In genomic region chr1:1627261-1627841, GRCh38 we compare ENCODE assay signal across 19 cellular contexts. TPM values are rescaled to one million over a fixed set of nuclear protein-coding genes. Genes with fewer than 3 reads are reported as not detected.
DNase-seq lines count a peak whose midpoint lies in the region; ATAC-seq and TF ChIP-seq lines count a peak whose summit lies in the region.
"Had no signal": no experiment of that assay in that cellular context is flagged by ENCODE, and none has a peak within 500 bp of the region (broad histone marks: within the 10 kb centered on the region; RNA-seq: fewer than 3 reads in every experiment).

No MANE protein-coding gene starts in this region.

- DNase-seq in activated CD4-positive, alpha-beta T cell treated with anti-CD3 and anti-CD28 coated beads, Interleukin-2, amount 10 ng/mL, durations not matched to agents 24 days and 14 days: peak; percentile 58
- no peak for DNase-seq in activated CD4-positive, alpha-beta T cell treated with anti-CD3 and anti-CD28 coated beads for 48 hours
- DNase-seq in PC-3 (no peak), glutamatergic neuron (peak; percentile 32), posterior vena cava (ENCODE audit: low spot score) (peak; percentile 84), putamen (ENCODE audit: low spot score) (no peak), 8988T (no peak), inferior parietal cortex (ENCODE audit: extremely low spot score) (no peak)
- DNase-seq: activated naive CD4-positive, alpha-beta T cell treated with Interleukin-2 at 50 U/mL for 16 hours; NCI-H2081 treated with DMSO at 0.1 percent for 48 hours; NCI-H774 had no signal

- no peaks in the 10 kb centered on the region for H3F3A ChIP-seq in PC-3 (ENCODE audit: low read length, unreplicated experiment)

- H3K4me3 Mint-ChIP-seq in activated CD4-positive, alpha-beta T cell treated with anti-CD3 and anti-CD28 coated beads, Interleukin-2, amount 10 ng/mL, durations not matched to agents 24 days and 14 days: no peak overlapping the region
- no peak overlapping the region for H3K4me3 Mint-ChIP-seq in glutamatergic neuron (ENCODE audit: unreplicated experiment)
- H3K4me3 Mint-ChIP-seq: CD14-positive monocyte; stimulated activated memory B cell treated with anti-CD40 and anti-IgM and Interleukin-4, amounts not matched to agents 10 μg/mL and 1 μg/mL and 100 μg/mL, for 72 hours; type B pancreatic cell; WTC11 had no signal

- H3K79me2 ChIP-seq in PC-3 (ENCODE audit: low read length): no peaks in the 10 kb centered on the region

- no peak overlapping the region for H3K4me3 ChIP-seq in PC-3 (ENCODE audit: low read length)

- H3K9me3 Mint-ChIP-seq in activated CD4-positive, alpha-beta T cell treated with anti-CD3 and anti-CD28 coated beads, Interleukin-2, amount 10 ng/mL, durations not matched to agents 24 days and 14 days: no peaks in the 10 kb centered on the region
- peaks cover 17% of the 10 kb centered on the region for H3K9me3 Mint-ChIP-seq in glutamatergic neuron (ENCODE audit: unreplicated experiment)
- H3K9me3 Mint-ChIP-seq: stimulated activated memory B cell treated with anti-CD40 and anti-IgM and Interleukin-4, amounts not matched to agents 10 μg/mL and 1 μg/mL and 100 μg/mL, for 72 hours; type B pancreatic cell; WTC11 had no signal

- POLR2A ChIA-PET in PC-3 (lab: Charles Lee; ENCODE audit: unreplicated experiment): interaction anchor here (0.6 kb wide), 1 partner anchor 131 kb away, joined by 4 read pairs; no protein-coding TSS in a partner anchor

- TF ChIP-seq CTCF in PC-3 (conservative IDR thresholded peaks at IDR 0.05; ENCODE audit: low read depth, low read length): no peak
- TF ChIP-seq CTCF in glutamatergic neuron (IDR thresholded peaks at IDR 0.05; ENCODE audit: partially characterized antibody, unreplicated experiment): no peak

- intact Hi-C loops in activated CD4-positive, alpha-beta T cell treated with anti-CD3 and anti-CD28 coated beads, Interleukin-2, amount 10 ng/mL, durations not matched to agents 24 days and 14 days (cut with micrococcal nuclease): no loop called here
- intact Hi-C loops in PC-3 (cut with micrococcal nuclease) (no loop called here), posterior vena cava (cut with DNase I) (no loop called here)

- H3K36me3 ChIP-seq in PC-3 (ENCODE audit: low read depth, low read length): no peaks in the 10 kb centered on the region

- no peak for ATAC-seq in PC-3
- ATAC-seq: stimulated activated memory B cell treated with anti-CD40 and anti-IgM and Interleukin-4, amounts not matched to agents 10 μg/mL and 1 μg/mL and 100 μg/mL, for 72 hours; T-helper 17 cell; WTC11 had no signal

- H3K9ac ChIP-seq in PC-3 (ENCODE audit: low read length): no peak overlapping the region

- H3K4me2 ChIP-seq in PC-3 (ENCODE audit: low read length): no peak overlapping the region

- no peak overlapping the region for H3K27ac ChIP-seq in PC-3 (ENCODE audit: low read length)

- H2AFZ ChIP-seq in PC-3 (ENCODE audit: low read length): no peak overlapping the region

- TSS peak; percentile 36 for BruUV-seq in PC-3 (replicated peaks; lab: Mats Ljungman, UMichigan)

- CTCF ChIA-PET in PC-3 (lab: Charles Lee): no interaction called here

- H3K27me3 Mint-ChIP-seq in activated CD4-positive, alpha-beta T cell treated with anti-CD3 and anti-CD28 coated beads, Interleukin-2, amount 10 ng/mL, durations not matched to agents 24 days and 14 days: peaks cover 4% of the 10 kb centered on the region
- peaks cover 21% of the 10 kb centered on the region for H3K27me3 Mint-ChIP-seq in glutamatergic neuron (ENCODE audit: unreplicated experiment)
- H3K27me3 Mint-ChIP-seq: T-helper 17 cell had no signal

- no peaks in the 10 kb centered on the region for H3K27me3 ChIP-seq in PC-3 (ENCODE audit: low read length)

- H3K36me3 Mint-ChIP-seq in activated CD4-positive, alpha-beta T cell treated with anti-CD3 and anti-CD28 coated beads, Interleukin-2, amount 10 ng/mL, durations not matched to agents 24 days and 14 days (ENCODE audit: low read depth): peaks cover 2% of the 10 kb centered on the region
- no peaks in the 10 kb centered on the region for H3K36me3 Mint-ChIP-seq in glutamatergic neuron (ENCODE audit: unreplicated experiment)
- H3K36me3 Mint-ChIP-seq: stimulated activated memory B cell treated with anti-CD40 and anti-IgM and Interleukin-4, amounts not matched to agents 10 μg/mL and 1 μg/mL and 100 μg/mL, for 72 hours; type B pancreatic cell; WTC11 had no signal

- H3K27ac Mint-ChIP-seq in activated CD4-positive, alpha-beta T cell treated with anti-CD3 and anti-CD28 coated beads, Interleukin-2, amount 10 ng/mL, durations not matched to agents 24 days and 14 days: no peak overlapping the region
- H3K27ac Mint-ChIP-seq in glutamatergic neuron (ENCODE audit: unreplicated experiment): no peak overlapping the region
- H3K27ac Mint-ChIP-seq: CD14-positive monocyte; stimulated activated memory B cell treated with anti-CD40 and anti-IgM and Interleukin-4, amounts not matched to agents 10 μg/mL and 1 μg/mL and 100 μg/mL, for 72 hours; T-helper 17 cell; type B pancreatic cell; WTC11 had no signal

- H4K20me1 ChIP-seq in PC-3 (ENCODE audit: low read length): no peaks in the 10 kb centered on the region; the same call in 1 of the 2 replicates

- H3K9me2 ChIP-seq in PC-3 (replicated peaks; ENCODE audit: low read length): no peaks in the 10 kb centered on the region

- H3K4me1 Mint-ChIP-seq in activated CD4-positive, alpha-beta T cell treated with anti-CD3 and anti-CD28 coated beads, Interleukin-2, amount 10 ng/mL, durations not matched to agents 24 days and 14 days: peaks cover 4% of the 10 kb centered on the region
- H3K4me1 Mint-ChIP-seq in glutamatergic neuron (ENCODE audit: low read depth, unreplicated experiment): peaks cover 6% of the 10 kb centered on the region

- H3K4me1 ChIP-seq in PC-3 (ENCODE audit: insufficient read depth, low read length): peaks cover 7% of the 10 kb centered on the region; the same call in 1 of the 2 replicates

- no peaks in the 10 kb centered on the region for H3K9me3 ChIP-seq in PC-3 (ENCODE audit: low read length)

RNA-seq across cellular contexts. Expression of gene MMP23B, which starts 4.6 kb away (rescaled TPM):
- 1.2 and 1.5 TPM in 2 replicates for total RNA-seq in activated CD4-positive, alpha-beta T cell treated with anti-CD3 and anti-CD28 coated beads, Interleukin-2, amount 10 ng/mL, durations not matched to agents 24 days and 14 days
- total RNA-seq in PC-3 (2014; rRNA removed) (25.9 and 28.4 TPM in 2 replicates), glutamatergic neuron (ENCODE audit: unreplicated experiment) (162 TPM), posterior vena cava (10 to 100 TPM; 36.1 to 78.5 TPM)
- total RNA-seq: A172, HT1080 had no signal

RNA-seq across cellular contexts. Expression of gene MIB2, which starts 12.1 kb away (rescaled TPM):
- total RNA-seq in activated CD4-positive, alpha-beta T cell treated with anti-CD3 and anti-CD28 coated beads, Interleukin-2, amount 10 ng/mL, durations not matched to agents 24 days and 14 days: 32.7 and 34.1 TPM in 2 replicates
- total RNA-seq in PC-3 (2014; rRNA removed) (164 and 218 TPM in 2 replicates), glutamatergic neuron (ENCODE audit: unreplicated experiment) (77.7 TPM), posterior vena cava (10 to 100 TPM; 29.4 to 35.9 TPM)

RNA-seq across cellular contexts. Expression of gene FNDC10, which starts 27.4 kb away (rescaled TPM):
- total RNA-seq in activated CD4-positive, alpha-beta T cell treated with anti-CD3 and anti-CD28 coated beads, Interleukin-2, amount 10 ng/mL, durations not matched to agents 24 days and 14 days: 14.3 and 15.9 TPM in 2 replicates
- total RNA-seq in PC-3 (2014; rRNA removed) (7.9 and 8.8 TPM in 2 replicates), glutamatergic neuron (ENCODE audit: unreplicated experiment) (11.9 TPM), posterior vena cava (1 to 10 TPM; 1.2 to 3.6 TPM)
- total RNA-seq: A172, skeletal muscle tissue had no signal

RNA-seq across cellular contexts. Expression of gene CDK11B, which starts 31.5 kb away (rescaled TPM):
- 38.0 and 40.4 TPM in 2 replicates for total RNA-seq in activated CD4-positive, alpha-beta T cell treated with anti-CD3 and anti-CD28 coated beads, Interleukin-2, amount 10 ng/mL, durations not matched to agents 24 days and 14 days
- 38.6 and 50.4 TPM in 2 replicates for total RNA-seq in PC-3 (2014; rRNA removed)
- total RNA-seq in glutamatergic neuron (ENCODE audit: unreplicated experiment): 32.7 TPM
- 10 to 100 TPM; 19.4 to 24.3 TPM for total RNA-seq in posterior vena cava

RNA-seq across cellular contexts. Expression of gene SSU72, which starts 52.7 kb away (rescaled TPM):
- 134 TPM in 2 replicates for total RNA-seq in activated CD4-positive, alpha-beta T cell treated with anti-CD3 and anti-CD28 coated beads, Interleukin-2, amount 10 ng/mL, durations not matched to agents 24 days and 14 days
- total RNA-seq in PC-3 (2014; rRNA removed) (283 and 310 TPM in 2 replicates), glutamatergic neuron (ENCODE audit: unreplicated experiment) (123 TPM), posterior vena cava (10 to 100 TPM; 60.7 to 66.0 TPM)

Comparison
In these comparisons a context has a peak if more than half of its experiments do, and no peak if none do; other contexts are left out.
1. DNase-seq: peak in activated CD4-positive, alpha-beta T cell treated with anti-CD3 and anti-CD28 coated beads, Interleukin-2, amount 10 ng/mL, durations not matched to agents 24 days and 14 days (single experiment), glutamatergic neuron (single experiment) and posterior vena cava (single experiment); none in activated CD4-positive, alpha-beta T cell treated with anti-CD3 and anti-CD28 coated beads for 48 hours (single experiment), PC-3 (single experiment), putamen (single experiment), 8988T (single experiment) and inferior parietal cortex (single experiment).
2. RNA of gene MMP23B, which starts 4.6 kb away (total RNA-seq): 162 TPM in glutamatergic neuron (single experiment), 36.1 to 78.5 TPM in posterior vena cava and 25.9 to 28.4 TPM in PC-3; 1.2 to 1.5 TPM in activated CD4-positive, alpha-beta T cell treated with anti-CD3 and anti-CD28 coated beads, Interleukin-2, amount 10 ng/mL, durations not matched to agents 24 days and 14 days; every median in the first group is over 10 times any median in the second.